8 cellular contexts compared by ENCODE assay signal in genomic region chr4:15653430-15653829, GRCh38. TPM values are rescaled to one million over a fixed set of nuclear protein-coding genes. Genes with fewer than 3 reads are reported as not detected.
DNase-seq lines count a peak whose midpoint lies in the region; ATAC-seq and TF ChIP-seq lines count a peak whose summit lies in the region.

No MANE protein-coding gene starts in this region.

- TF ChIP-seq POLR2A in breast epithelium (IDR thresholded peaks at IDR 0.05) = no peak

- H3K9me3 ChIP-seq in HUES64 (ENCODE audit: insufficient read depth, low read depth, low read length) (no peaks in the 10 kb centered on the region), breast epithelium (no peaks in the 10 kb centered on the region), muscle layer of duodenum (ENCODE audit: control insufficient read depth in 1 of 2, low read length in 2 of 2) (no peaks in the 10 kb centered on the region)

- H3K4me1 ChIP-seq in ACC112 (ENCODE audit: control insufficient read depth, insufficient read depth, low read length, unreplicated experiment) (peaks cover 32% of the 10 kb centered on the region), HUES64 (ENCODE audit: insufficient read depth, low read length) (peaks cover 43% of the 10 kb centered on the region), breast epithelium (peaks cover 6 to 8% of the 10 kb centered on the region in 2 donors), muscle layer of duodenum (ENCODE audit: control insufficient read depth in 1 of 2, insufficient read depth in 2 of 2, low read length in 2 of 2) (peaks cover 26 to 42% of the 10 kb centered on the region in 2 donors)

- ATAC-seq in HG03342 (IDR thresholded peaks at IDR 0.05; ENCODE audit: unreplicated experiment) = no peak
- no peak for ATAC-seq in activated CD4-positive, CD25-positive, alpha-beta regulatory T cell treated with anti-CD3 and anti-CD28 coated beads, Interleukin-2, amount 50 U/mL, for 24 hours

- peak overlapping the region; percentile 78 for H3K27ac ChIP-seq in ACC112 (ENCODE audit: low read depth, low read length)
- H3K27ac ChIP-seq in HUES64 (ENCODE audit: low read depth, low read length) = peak overlapping the region; percentile 26; the same call in 1 of the 2 replicates
- peak overlapping the region; percentile 98 to 100 for H3K27ac ChIP-seq in breast epithelium
- H3K27ac ChIP-seq in muscle layer of duodenum (ENCODE audit: low read length) = peak overlapping the region; percentile 93

- no peaks in the 10 kb centered on the region for H3K36me3 ChIP-seq in ACC112 (ENCODE audit: insufficient read depth, low read length)
- peaks cover 2% of the 10 kb centered on the region; the same call in 1 of the 2 replicates for H3K36me3 ChIP-seq in HUES64 (ENCODE audit: insufficient read depth, low read length)
- H3K36me3 ChIP-seq in breast epithelium = no peaks in the 10 kb centered on the region
- H3K36me3 ChIP-seq in muscle layer of duodenum (ENCODE audit: control insufficient read depth in 1 of 2, insufficient read depth in 2 of 2, low read length in 2 of 2) = peaks cover 0 to 5% of the 10 kb centered on the region in 2 donors

- TF ChIP-seq CTCF in breast epithelium (IDR thresholded peaks at IDR 0.05) (no peak), GM20000 (IDR thresholded peaks at IDR 0.05; ENCODE audit: extremely low read depth, missing control alignments) (no peak)

- peak overlapping the region; percentile 94 for H3K4me3 ChIP-seq in ACC112 (ENCODE audit: low read depth, low read length)
- peak overlapping the region; percentile 76 for H3K4me3 ChIP-seq in HUES64 (ENCODE audit: low read length)
- peak overlapping the region; percentile 76 to 94 (median 84) for H3K4me3 ChIP-seq in breast epithelium
- peak overlapping the region; percentile 85 to 87 for H3K4me3 ChIP-seq in muscle layer of duodenum (ENCODE audit: low read depth in 1 of 2, low read length in 2 of 2)

- H3K79me2 ChIP-seq in ACC112 (ENCODE audit: control insufficient read depth, insufficient read depth, low read length, unreplicated experiment) = peaks cover 65% of the 10 kb centered on the region

- no peak for DNase-seq in breast epithelium (ENCODE audit: low spot score in 2 of 2)
- DNase-seq in GM20000 (ENCODE audit: low spot score) = no peak
- DNase-seq in NCI-H526 treated with DMSO at 0.1 percent for 48 hours (lab: John Stamatoyannopoulos, UW) = no peak

- H3K27me3 ChIP-seq in ACC112 (ENCODE audit: insufficient read depth, low read length) = no peaks in the 10 kb centered on the region
- H3K27me3 ChIP-seq in HUES64 (ENCODE audit: insufficient read depth, low read length) = no peaks in the 10 kb centered on the region
- no peaks in the 10 kb centered on the region for H3K27me3 ChIP-seq in breast epithelium
- H3K27me3 ChIP-seq in muscle layer of duodenum (ENCODE audit: low read depth, low read length) = no peaks in the 10 kb centered on the region

- peak overlapping the region; percentile 99; the same call in 1 of the 2 replicates for H3K9ac ChIP-seq in HUES64 (ENCODE audit: low read depth, low read length)

- WGBS in HUES64 = 83% methylated on average over 3 of the region's 4 CpGs

- no peak overlapping the region for H2AFZ ChIP-seq in ACC112 (ENCODE audit: low read length, unreplicated experiment)

- intact Hi-C loops in breast epithelium (cut with DNase I; ENCODE audit: low total_unique reads) = no loop called here

RNA-seq across cellular contexts. Expression of gene FBXL5, which starts 1.7 kb away (rescaled TPM):
- 47.1 TPM for polyA plus RNA-seq in HUES64 (2013, experiment 1 of 2)
- polyA plus RNA-seq in HUES64 (2013, experiment 2 of 2) = 51.2 TPM
- 100 to 1,000 TPM; 178 to 231 (median 202) TPM for total RNA-seq in breast epithelium

RNA-seq across cellular contexts. Expression of gene FAM200B, which starts 28.2 kb away (rescaled TPM):
- 26.5 TPM for polyA plus RNA-seq in HUES64 (2013, experiment 1 of 2)
- 27.7 TPM for polyA plus RNA-seq in HUES64 (2013, experiment 2 of 2)
- 10 to 100 TPM; 34.7 to 66.9 (median 55.9) TPM for total RNA-seq in breast epithelium

RNA-seq across cellular contexts. Expression of gene BST1, which starts 49.4 kb away (rescaled TPM):
- polyA plus RNA-seq in HUES64 (2013, experiment 1 of 2) = 0.45 TPM
- polyA plus RNA-seq in HUES64 (2013, experiment 2 of 2) = 0.82 TPM
- total RNA-seq in breast epithelium = 10 to 100 TPM in 1 of 3 donors, 1 to 10 TPM in 2; 6.4 to 16.6 (median 7.5) TPM

Comparison
In these comparisons a context has a peak if more than half of its experiments do, and no peak if none do; other contexts are left out.
1. H3K27ac ChIP-seq: peak in every context shown above with its lines; median percentile 99 in breast epithelium; 93 in muscle layer of duodenum; 78 in ACC112; 26 in HUES64.